ENCODE assay signal across 22 cellular contexts in genomic region chr12:21416611-21417121, GRCh38. TPM values are rescaled to one million over a fixed set of nuclear protein-coding genes. Genes with fewer than 3 reads are reported as not detected.
DNase-seq lines count a peak whose midpoint lies in the region.
"Had no signal": no experiment of that assay in that cellular context is flagged by ENCODE, and none has a peak within 500 bp of the region (broad histone marks: within the 10 kb centered on the region; RNA-seq: fewer than 3 reads in every experiment).

No MANE protein-coding gene starts in this region.

- H2BK15ac ChIP-seq in mesenchymal stem cell (ENCODE audit: low read depth, poor library complexity, severe bottlenecking), result no peak overlapping the region

- H2AK5ac ChIP-seq in mesenchymal stem cell (ENCODE audit: low read length, severe bottlenecking), result no peak overlapping the region

- peaks cover 9% of the 10 kb centered on the region for H3K4me1 ChIP-seq in ectodermal cell (ENCODE audit: control insufficient read depth, insufficient read depth, low read length)
- H3K4me1 ChIP-seq in mesenchymal stem cell (ENCODE audit: control insufficient read depth, insufficient read depth, low read depth, low read length), result no peaks in the 10 kb centered on the region
- H3K4me1 ChIP-seq: heart left ventricle, stomach, uterus had no signal

- H2AFZ ChIP-seq in mesenchymal stem cell (ENCODE audit: low read depth, low read length), result no peak overlapping the region

- no peak overlapping the region for H3K9ac ChIP-seq in mesenchymal stem cell (ENCODE audit: low read length)

- DNase-seq in ACHN (peak; percentile 74), HS-5 (ENCODE audit: low read depth) (peak; percentile 42), mesenchymal stem cell (no peak), NCI-H1092 treated with DMSO at 0.1 percent for 48 hours (lab: John Stamatoyannopoulos, UW) (no peak), mucosa of gallbladder (ENCODE audit: low spot score) (no peak), SW 1271 (lab: John Stamatoyannopoulos, UW) (no peak), NCI-H526 treated with DMSO at 0.1 percent for 48 hours (lab: John Stamatoyannopoulos, UW) (no peak)
- DNase-seq: activated CD4-positive, alpha-beta T cell treated with anti-CD3 and anti-CD28 coated beads, Interleukin-2, amount 50 U/mL, for 4 hours; activated T-cell treated with anti-CD3 and anti-CD28 coated beads, Interleukin-2, amount 50 U/mL, for 24 hours; Calu3; cerebellar nuclear complex; heart left ventricle; Karpas-422; kidney; mucosa of descending colon; NCI-H1436; posterior cingulate gyrus; stomach; uterus had no signal

- no peak overlapping the region for H4K91ac ChIP-seq in mesenchymal stem cell (ENCODE audit: low read length)

- H2BK120ac ChIP-seq in mesenchymal stem cell (ENCODE audit: low read depth, low read length), result no peak overlapping the region

- H3K27ac ChIP-seq in ectodermal cell (ENCODE audit: insufficient read depth, low read depth, low read length, poor library complexity, severe bottlenecking) (peak overlapping the region; percentile 48), mesenchymal stem cell (ENCODE audit: low read length, poor library complexity, severe bottlenecking) (peak overlapping the region; percentile 97)
- H3K27ac ChIP-seq: heart left ventricle, stomach, uterus had no signal

- in situ Hi-C loops in ACHN (cut with HindIII; ENCODE audit: low pct_ligation_motif_present, low pct_unique_long_range_greater_than_20kb, low sequenced_read_pairs), result no loop called here

- H3K18ac ChIP-seq in mesenchymal stem cell (ENCODE audit: low read depth in 1 of 2, low read length in 2 of 2), result no peak overlapping the region

- H4K8ac ChIP-seq in mesenchymal stem cell (ENCODE audit: low read length), result no peak overlapping the region

- H3K4ac ChIP-seq in mesenchymal stem cell (ENCODE audit: low read depth in 1 of 2, low read length in 2 of 2), result no peak overlapping the region

- H3K14ac ChIP-seq in mesenchymal stem cell (ENCODE audit: low read length in 2 of 2), result no peak overlapping the region

- H3K27me3 ChIP-seq in ectodermal cell (ENCODE audit: control insufficient read depth, insufficient read depth, low read length, poor library complexity, severe bottlenecking) (no peaks in the 10 kb centered on the region), mesenchymal stem cell (ENCODE audit: control insufficient read depth in 1 of 2, insufficient read depth in 1 of 2, low read length in 2 of 2) (no peaks in the 10 kb centered on the region)
- H3K27me3 ChIP-seq: stomach, uterus had no signal

- H3K9me3 ChIP-seq in ectodermal cell (ENCODE audit: control insufficient read depth, low read length) (no peaks in the 10 kb centered on the region), mesenchymal stem cell (ENCODE audit: control insufficient read depth, low read length) (no peaks in the 10 kb centered on the region)
- H3K9me3 ChIP-seq: heart left ventricle, mucosa of descending colon, stomach, uterus had no signal

- 77 to 88% methylated on average over 2 of the region's 2 CpGs for WGBS in ectodermal cell, 2 experiments
- WGBS in mesenchymal stem cell, result 85% methylated on average over 1 of the region's 2 CpGs

- peak overlapping the region; percentile 73 for H2BK5ac ChIP-seq in mesenchymal stem cell (ENCODE audit: low read depth, low read length, poor library complexity, severe bottlenecking)

- H3K23ac ChIP-seq in mesenchymal stem cell (ENCODE audit: low read length in 2 of 2), result no peak overlapping the region

- no peak overlapping the region for H3K4me2 ChIP-seq in mesenchymal stem cell (ENCODE audit: low read length, poor library complexity, severe bottlenecking)

- H3K79me1 ChIP-seq in mesenchymal stem cell (replicated peaks; ENCODE audit: low read length, poor library complexity, severe bottlenecking), result no peaks in the 10 kb centered on the region

- no peak overlapping the region for H3K4me3 ChIP-seq in ectodermal cell (ENCODE audit: insufficient read depth, low read depth, low read length)
- H3K4me3 ChIP-seq in mesenchymal stem cell (ENCODE audit: insufficient read depth in 1 of 2, low read depth in 1 of 2, low read length in 2 of 2), result no peak overlapping the region
- H3K4me3 ChIP-seq: heart left ventricle, mucosa of descending colon, stomach, uterus had no signal

- H3K36me3 ChIP-seq in ectodermal cell (ENCODE audit: control insufficient read depth, insufficient read depth, low read length) (no peaks in the 10 kb centered on the region), mesenchymal stem cell (ENCODE audit: control insufficient read depth in 1 of 2, insufficient read depth in 2 of 2, low read depth in 1 of 2, low read length in 2 of 2) (no peaks in the 10 kb centered on the region)
- H3K36me3 ChIP-seq: heart left ventricle, stomach, uterus had no signal

- no peak overlapping the region for H2BK12ac ChIP-seq in mesenchymal stem cell (ENCODE audit: low read length in 2 of 2)

RNA-seq across cellular contexts. Expression of gene PYROXD1, which starts 20.8 kb away (rescaled TPM):
- 3.6 TPM for polyA plus RNA-seq in ectodermal cell (2013, experiment 1 of 4)
- polyA plus RNA-seq in ectodermal cell (2013, experiment 2 of 4), result 7.7 TPM
- polyA plus RNA-seq in ectodermal cell (2013, experiment 3 of 4), result 6.6 TPM
- 7.1 TPM for polyA plus RNA-seq in ectodermal cell (2013, experiment 4 of 4)
- polyA plus RNA-seq in mesenchymal stem cell (2013, experiment 1 of 2), result 8.7 TPM
- 9.0 TPM for polyA plus RNA-seq in mesenchymal stem cell (2013, experiment 2 of 2)
- total RNA-seq in mucosa of gallbladder, result 26.4 TPM

RNA-seq across cellular contexts. Expression of gene IAPP, which starts 44.0 kb away (rescaled TPM):
- not detected for polyA plus RNA-seq in ectodermal cell (2013, experiment 1 of 4)
- polyA plus RNA-seq in ectodermal cell (2013, experiment 2 of 4), result not detected
- not detected for polyA plus RNA-seq in ectodermal cell (2013, experiment 3 of 4)
- not detected for polyA plus RNA-seq in ectodermal cell (2013, experiment 4 of 4)
- polyA plus RNA-seq in mesenchymal stem cell (2013, experiment 1 of 2), result not detected
- not detected for polyA plus RNA-seq in mesenchymal stem cell (2013, experiment 2 of 2)
- not detected for total RNA-seq in mucosa of gallbladder
- total RNA-seq: Calu3, heart left ventricle, kidney, mucosa of descending colon, NCI-H460, OCI-LY7, stomach, uterus had no signal
- polyA plus RNA-seq: heart left ventricle had no signal

Comparison
In these comparisons a context has a peak if more than half of its experiments do, and no peak if none do; other contexts are left out.
1. DNase-seq: peak in ACHN (single experiment) and HS-5 (single experiment); none in mesenchymal stem cell (single experiment), NCI-H1092 treated with DMSO at 0.1 percent for 48 hours (single experiment), mucosa of gallbladder (single experiment), SW 1271 (0 of 2) and NCI-H526 treated with DMSO at 0.1 percent for 48 hours (single experiment).